Comparison of ENCODE assay signal across 1 cellular context in the genomic region with DNA sequence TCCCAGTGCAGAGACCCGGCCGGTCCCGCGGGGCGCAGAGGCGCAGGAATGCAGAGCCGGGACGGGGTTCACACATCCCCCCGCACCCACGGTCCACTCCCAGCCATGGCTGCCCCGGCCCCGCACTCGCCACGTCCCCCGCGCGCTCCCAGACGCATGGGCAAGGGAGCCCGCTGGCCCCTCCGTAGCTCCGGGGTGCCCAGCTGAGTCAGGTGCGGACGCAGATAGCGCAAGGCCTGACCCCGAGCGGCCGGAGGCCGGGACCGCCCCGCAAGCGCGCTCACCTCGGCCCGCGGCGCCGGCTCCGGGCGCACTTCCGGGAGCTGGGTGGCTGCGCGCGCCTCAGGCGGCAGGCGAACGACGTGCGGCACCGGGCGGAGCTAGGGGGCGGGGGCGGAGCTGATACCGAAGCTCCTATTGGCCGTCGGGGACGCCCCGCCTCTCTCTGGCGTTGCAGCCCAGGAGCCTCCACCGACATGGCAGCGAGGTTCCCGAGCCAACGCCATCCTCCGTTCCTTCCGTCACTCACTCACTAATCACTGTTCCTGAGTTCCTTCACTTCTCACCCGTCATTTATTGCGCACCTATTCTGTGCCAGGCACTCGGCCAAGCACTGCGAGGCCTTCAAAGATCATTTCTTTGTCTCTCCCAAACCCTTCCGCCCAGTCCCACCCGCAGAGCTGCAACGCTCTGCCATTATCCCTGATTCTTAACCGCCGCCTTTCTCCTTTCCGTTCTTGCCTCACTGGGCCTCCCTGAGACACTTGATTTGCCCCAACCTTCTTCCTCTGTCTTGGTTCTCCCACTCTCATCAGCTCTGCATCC.
TF ChIP-seq lines count a peak whose summit lies in the region.

A gene with protein sequence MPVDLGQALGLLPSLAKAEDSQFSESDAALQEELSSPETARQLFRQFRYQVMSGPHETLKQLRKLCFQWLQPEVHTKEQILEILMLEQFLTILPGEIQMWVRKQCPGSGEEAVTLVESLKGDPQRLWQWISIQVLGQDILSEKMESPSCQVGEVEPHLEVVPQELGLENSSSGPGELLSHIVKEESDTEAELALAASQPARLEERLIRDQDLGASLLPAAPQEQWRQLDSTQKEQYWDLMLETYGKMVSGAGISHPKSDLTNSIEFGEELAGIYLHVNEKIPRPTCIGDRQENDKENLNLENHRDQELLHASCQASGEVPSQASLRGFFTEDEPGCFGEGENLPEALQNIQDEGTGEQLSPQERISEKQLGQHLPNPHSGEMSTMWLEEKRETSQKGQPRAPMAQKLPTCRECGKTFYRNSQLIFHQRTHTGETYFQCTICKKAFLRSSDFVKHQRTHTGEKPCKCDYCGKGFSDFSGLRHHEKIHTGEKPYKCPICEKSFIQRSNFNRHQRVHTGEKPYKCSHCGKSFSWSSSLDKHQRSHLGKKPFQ (minus strand): TSS at position 329 of the 825 bp plus-strand sequence. CDS start 4,646 bp downstream, outside the sequence.

TF ChIP-seq in GM12878, 131 proteins besides CTCF, POLR2A, EP300 and RAD21 (continued from another document and continues in another):
- TF ChIP-seq, protein P1, sequence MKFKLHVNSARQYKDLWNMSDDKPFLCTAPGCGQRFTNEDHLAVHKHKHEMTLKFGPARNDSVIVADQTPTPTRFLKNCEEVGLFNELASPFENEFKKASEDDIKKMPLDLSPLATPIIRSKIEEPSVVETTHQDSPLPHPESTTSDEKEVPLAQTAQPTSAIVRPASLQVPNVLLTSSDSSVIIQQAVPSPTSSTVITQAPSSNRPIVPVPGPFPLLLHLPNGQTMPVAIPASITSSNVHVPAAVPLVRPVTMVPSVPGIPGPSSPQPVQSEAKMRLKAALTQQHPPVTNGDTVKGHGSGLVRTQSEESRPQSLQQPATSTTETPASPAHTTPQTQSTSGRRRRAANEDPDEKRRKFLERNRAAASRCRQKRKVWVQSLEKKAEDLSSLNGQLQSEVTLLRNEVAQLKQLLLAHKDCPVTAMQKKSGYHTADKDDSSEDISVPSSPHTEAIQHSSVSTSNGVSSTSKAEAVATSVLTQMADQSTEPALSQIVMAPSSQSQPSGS (IDR thresholded peaks at IDR 0.05; ENCODE audit: low read length): no peak
- TF ChIP-seq IRF5 (IDR thresholded peaks at IDR 0.05; ENCODE audit: borderline replicate concordance): no peak
- TF ChIP-seq, protein P2, sequence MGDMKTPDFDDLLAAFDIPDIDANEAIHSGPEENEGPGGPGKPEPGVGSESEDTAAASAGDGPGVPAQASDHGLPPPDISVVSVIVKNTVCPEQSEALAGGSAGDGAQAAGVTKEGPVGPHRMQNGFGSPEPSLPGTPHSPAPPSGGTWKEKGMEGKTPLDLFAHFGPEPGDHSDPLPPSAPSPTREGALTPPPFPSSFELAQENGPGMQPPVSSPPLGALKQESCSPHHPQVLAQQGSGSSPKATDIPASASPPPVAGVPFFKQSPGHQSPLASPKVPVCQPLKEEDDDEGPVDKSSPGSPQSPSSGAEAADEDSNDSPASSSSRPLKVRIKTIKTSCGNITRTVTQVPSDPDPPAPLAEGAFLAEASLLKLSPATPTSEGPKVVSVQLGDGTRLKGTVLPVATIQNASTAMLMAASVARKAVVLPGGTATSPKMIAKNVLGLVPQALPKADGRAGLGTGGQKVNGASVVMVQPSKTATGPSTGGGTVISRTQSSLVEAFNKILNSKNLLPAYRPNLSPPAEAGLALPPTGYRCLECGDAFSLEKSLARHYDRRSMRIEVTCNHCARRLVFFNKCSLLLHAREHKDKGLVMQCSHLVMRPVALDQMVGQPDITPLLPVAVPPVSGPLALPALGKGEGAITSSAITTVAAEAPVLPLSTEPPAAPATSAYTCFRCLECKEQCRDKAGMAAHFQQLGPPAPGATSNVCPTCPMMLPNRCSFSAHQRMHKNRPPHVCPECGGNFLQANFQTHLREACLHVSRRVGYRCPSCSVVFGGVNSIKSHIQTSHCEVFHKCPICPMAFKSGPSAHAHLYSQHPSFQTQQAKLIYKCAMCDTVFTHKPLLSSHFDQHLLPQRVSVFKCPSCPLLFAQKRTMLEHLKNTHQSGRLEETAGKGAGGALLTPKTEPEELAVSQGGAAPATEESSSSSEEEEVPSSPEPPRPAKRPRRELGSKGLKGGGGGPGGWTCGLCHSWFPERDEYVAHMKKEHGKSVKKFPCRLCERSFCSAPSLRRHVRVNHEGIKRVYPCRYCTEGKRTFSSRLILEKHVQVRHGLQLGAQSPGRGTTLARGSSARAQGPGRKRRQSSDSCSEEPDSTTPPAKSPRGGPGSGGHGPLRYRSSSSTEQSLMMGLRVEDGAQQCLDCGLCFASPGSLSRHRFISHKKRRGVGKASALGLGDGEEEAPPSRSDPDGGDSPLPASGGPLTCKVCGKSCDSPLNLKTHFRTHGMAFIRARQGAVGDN (IDR thresholded peaks at IDR 0.05): peak; percentile 72
- TF ChIP-seq ZNF24 (IDR thresholded peaks at IDR 0.05): no peak
- no peak for TF ChIP-seq PAX5 (IDR thresholded peaks at IDR 0.05; ENCODE audit: borderline replicate concordance, low read depth, low read length)
- no peak for TF ChIP-seq IRF4 (IDR thresholded peaks at IDR 0.05; ENCODE audit: low read depth, low read length)
- TF ChIP-seq GABPA (IDR thresholded peaks at IDR 0.05; ENCODE audit: low read depth): peak; percentile 49; the same call in 1 of the 2 replicates
- TF ChIP-seq KDM1A (IDR thresholded peaks at IDR 0.05; ENCODE audit: borderline replicate concordance): no peak
- TF ChIP-seq NFIC (IDR thresholded peaks at IDR 0.05; ENCODE audit: low read depth, low read length): no peak
- TF ChIP-seq SUPT20H (IDR thresholded peaks at IDR 0.05; ENCODE audit: borderline replicate concordance, control insufficient read depth, low read depth, low read length): no peak
- TF ChIP-seq CEBPZ (IDR thresholded peaks at IDR 0.05; ENCODE audit: low read depth, low read length): no peak
- peak; percentile 6 to 81; a peak in 2 of 4 replicates for TF ChIP-seq BHLHE40 (IDR thresholded peaks at IDR 0.05; ENCODE audit: borderline replicate concordance in 1 of 2, low read depth in 2 of 2, low read length in 1 of 2)
- TF ChIP-seq PML (IDR thresholded peaks at IDR 0.05; ENCODE audit: low read length): peak; percentile 96
- peak; percentile 23 for TF ChIP-seq MYC (IDR thresholded peaks at IDR 0.05; ENCODE audit: insufficient read depth, insufficient read length, insufficient replicate concordance, low read length, severe bottlenecking)
- peak; percentile 98 for TF ChIP-seq POLR2AphosphoS5 (IDR thresholded peaks at IDR 0.05; ENCODE audit: low read length)
- TF ChIP-seq IKZF1 (conservative IDR thresholded peaks at IDR 0.05): peak; percentile 76
- TF ChIP-seq, protein P3, sequence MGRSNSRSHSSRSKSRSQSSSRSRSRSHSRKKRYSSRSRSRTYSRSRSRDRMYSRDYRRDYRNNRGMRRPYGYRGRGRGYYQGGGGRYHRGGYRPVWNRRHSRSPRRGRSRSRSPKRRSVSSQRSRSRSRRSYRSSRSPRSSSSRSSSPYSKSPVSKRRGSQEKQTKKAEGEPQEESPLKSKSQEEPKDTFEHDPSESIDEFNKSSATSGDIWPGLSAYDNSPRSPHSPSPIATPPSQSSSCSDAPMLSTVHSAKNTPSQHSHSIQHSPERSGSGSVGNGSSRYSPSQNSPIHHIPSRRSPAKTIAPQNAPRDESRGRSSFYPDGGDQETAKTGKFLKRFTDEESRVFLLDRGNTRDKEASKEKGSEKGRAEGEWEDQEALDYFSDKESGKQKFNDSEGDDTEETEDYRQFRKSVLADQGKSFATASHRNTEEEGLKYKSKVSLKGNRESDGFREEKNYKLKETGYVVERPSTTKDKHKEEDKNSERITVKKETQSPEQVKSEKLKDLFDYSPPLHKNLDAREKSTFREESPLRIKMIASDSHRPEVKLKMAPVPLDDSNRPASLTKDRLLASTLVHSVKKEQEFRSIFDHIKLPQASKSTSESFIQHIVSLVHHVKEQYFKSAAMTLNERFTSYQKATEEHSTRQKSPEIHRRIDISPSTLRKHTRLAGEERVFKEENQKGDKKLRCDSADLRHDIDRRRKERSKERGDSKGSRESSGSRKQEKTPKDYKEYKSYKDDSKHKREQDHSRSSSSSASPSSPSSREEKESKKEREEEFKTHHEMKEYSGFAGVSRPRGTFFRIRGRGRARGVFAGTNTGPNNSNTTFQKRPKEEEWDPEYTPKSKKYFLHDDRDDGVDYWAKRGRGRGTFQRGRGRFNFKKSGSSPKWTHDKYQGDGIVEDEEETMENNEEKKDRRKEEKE (IDR thresholded peaks at IDR 0.05): no peak
- no peak for TF ChIP-seq ZZZ3 (IDR thresholded peaks at IDR 0.05; ENCODE audit: control insufficient read depth, insufficient read length, low read depth)
- TF ChIP-seq RCOR1 (conservative IDR thresholded peaks at IDR 0.05; ENCODE audit: low read depth, low read length): no peak
- TF ChIP-seq, protein P4, sequence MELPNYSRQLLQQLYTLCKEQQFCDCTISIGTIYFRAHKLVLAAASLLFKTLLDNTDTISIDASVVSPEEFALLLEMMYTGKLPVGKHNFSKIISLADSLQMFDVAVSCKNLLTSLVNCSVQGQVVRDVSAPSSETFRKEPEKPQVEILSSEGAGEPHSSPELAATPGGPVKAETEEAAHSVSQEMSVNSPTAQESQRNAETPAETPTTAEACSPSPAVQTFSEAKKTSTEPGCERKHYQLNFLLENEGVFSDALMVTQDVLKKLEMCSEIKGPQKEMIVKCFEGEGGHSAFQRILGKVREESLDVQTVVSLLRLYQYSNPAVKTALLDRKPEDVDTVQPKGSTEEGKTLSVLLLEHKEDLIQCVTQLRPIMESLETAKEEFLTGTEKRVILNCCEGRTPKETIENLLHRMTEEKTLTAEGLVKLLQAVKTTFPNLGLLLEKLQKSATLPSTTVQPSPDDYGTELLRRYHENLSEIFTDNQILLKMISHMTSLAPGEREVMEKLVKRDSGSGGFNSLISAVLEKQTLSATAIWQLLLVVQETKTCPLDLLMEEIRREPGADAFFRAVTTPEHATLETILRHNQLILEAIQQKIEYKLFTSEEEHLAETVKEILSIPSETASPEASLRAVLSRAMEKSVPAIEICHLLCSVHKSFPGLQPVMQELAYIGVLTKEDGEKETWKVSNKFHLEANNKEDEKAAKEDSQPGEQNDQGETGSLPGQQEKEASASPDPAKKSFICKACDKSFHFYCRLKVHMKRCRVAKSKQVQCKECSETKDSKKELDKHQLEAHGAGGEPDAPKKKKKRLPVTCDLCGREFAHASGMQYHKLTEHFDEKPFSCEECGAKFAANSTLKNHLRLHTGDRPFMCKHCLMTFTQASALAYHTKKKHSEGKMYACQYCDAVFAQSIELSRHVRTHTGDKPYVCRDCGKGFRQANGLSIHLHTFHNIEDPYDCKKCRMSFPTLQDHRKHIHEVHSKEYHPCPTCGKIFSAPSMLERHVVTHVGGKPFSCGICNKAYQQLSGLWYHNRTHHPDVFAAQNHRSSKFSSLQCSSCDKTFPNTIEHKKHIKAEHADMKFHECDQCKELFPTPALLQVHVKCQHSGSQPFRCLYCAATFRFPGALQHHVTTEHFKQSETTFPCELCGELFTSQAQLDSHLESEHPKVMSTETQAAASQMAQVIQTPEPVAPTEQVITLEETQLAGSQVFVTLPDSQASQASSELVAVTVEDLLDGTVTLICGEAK (IDR thresholded peaks at IDR 0.05; ENCODE audit: borderline replicate concordance): peak; percentile 75
- no peak for TF ChIP-seq FOXK2 (IDR thresholded peaks at IDR 0.05)
- peak; percentile 54 for TF ChIP-seq NR2C1 (IDR thresholded peaks at IDR 0.05)
- peak; percentile 36; the same call in 1 of the 2 replicates for TF ChIP-seq TCF12 (IDR thresholded peaks at IDR 0.05; ENCODE audit: low read depth, low read length)
- no peak for TF ChIP-seq SPI1 (IDR thresholded peaks at IDR 0.05; ENCODE audit: borderline replicate concordance, insufficient read depth, low read depth, low read length)
- TF ChIP-seq, protein P5, sequence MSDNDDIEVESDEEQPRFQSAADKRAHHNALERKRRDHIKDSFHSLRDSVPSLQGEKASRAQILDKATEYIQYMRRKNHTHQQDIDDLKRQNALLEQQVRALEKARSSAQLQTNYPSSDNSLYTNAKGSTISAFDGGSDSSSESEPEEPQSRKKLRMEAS (IDR thresholded peaks at IDR 0.05; ENCODE audit: low read depth, low read length): no peak; the same call in 1 of the 2 replicates
- no peak for TF ChIP-seq NR2C2 (IDR thresholded peaks at IDR 0.05; ENCODE audit: borderline replicate concordance, control insufficient read depth, insufficient read length, low read depth)
- TF ChIP-seq NFYA (IDR thresholded peaks at IDR 0.05; ENCODE audit: borderline replicate concordance, low read depth, low read length): no peak
- no peak for TF ChIP-seq SREBF2 (IDR thresholded peaks at IDR 0.05; ENCODE audit: low read length)
- TF ChIP-seq MTA3 (IDR thresholded peaks at IDR 0.05; ENCODE audit: borderline replicate concordance, low read length): no peak
- peak in 1 of 2 experiments; percentile 11; a peak in 2 of 4 replicates for TF ChIP-seq IKZF2 (IDR thresholded peaks at IDR 0.05)
- TF ChIP-seq YBX1 (IDR thresholded peaks at IDR 0.05): no peak
- TF ChIP-seq CHD1 (IDR thresholded peaks at IDR 0.05; ENCODE audit: low read depth, low read length): no peak
